ENCODE assay signal across 8 cellular contexts in genomic region chr6:44128020-44128917, GRCh38. TPM values are rescaled to one million over a fixed set of nuclear protein-coding genes. Genes with fewer than 3 reads are reported as not detected.
A peak's percentile ranks its signal among the peaks of the same experiment; 100 is the strongest.
DNase-seq lines count a peak whose midpoint lies in the region; ATAC-seq and TF ChIP-seq lines count a peak whose summit lies in the region.

No MANE protein-coding gene starts in this region.

- DNase-seq in NCI-H510A (lab: John Stamatoyannopoulos, UW) (peak; percentile 27), NCI-H510A treated with DMSO at 0.1 percent for 48 hours (lab: John Stamatoyannopoulos, UW) (no peak), HUDEP-2 (lab: John Stamatoyannopoulos, UW; ENCODE audit: unreplicated experiment in 76 of 76) (peak in 44 of 76 experiments; percentile 13 to 89 (median 42)), fibroblast of the aortic adventitia (ENCODE audit: low read depth) (no peak), activated gamma-delta T cell (lab: John Stamatoyannopoulos, UW) (no peak)
- peak; percentile 33 for DNase-seq in activated CD8-positive, alpha-beta T cell treated with anti-CD3 and anti-CD28 coated beads, Interleukin-2, amount 10 ng/mL, durations not matched to agents 7 days and 5 days

- H2AFZ ChIP-seq in neural cell (ENCODE audit: low read depth, low read length) = peak overlapping the region; percentile 98

- POLR2A ChIA-PET in activated CD8-positive, alpha-beta T cell treated with anti-CD3 and anti-CD28 coated beads, Interleukin-2, amount 10 ng/mL, durations not matched to agents 7 days and 5 days (lab: Charles Lee) = interaction anchor here (0.7 to 1.0 kb wide), 2 partner anchors 118 to 120 kb away, joined by 3 to 4 read pairs; partner anchors contain the start of gene HSP90AB1

- no peak overlapping the region for H3K27ac Mint-ChIP-seq in activated CD8-positive, alpha-beta T cell treated with anti-CD3 and anti-CD28 coated beads, Interleukin-2, amount 10 ng/mL, durations not matched to agents 7 days and 5 days

- TF ChIP-seq EP300 in neural cell (conservative IDR thresholded peaks at IDR 0.05; ENCODE audit: poor library complexity, severe bottlenecking) = no peak

- H3K36me3 ChIP-seq in neural cell (ENCODE audit: insufficient read depth, low read length) = no peaks in the 10 kb centered on the region

- H3K9me3 Mint-ChIP-seq in activated CD8-positive, alpha-beta T cell treated with anti-CD3 and anti-CD28 coated beads, Interleukin-2, amount 10 ng/mL, durations not matched to agents 7 days and 5 days (ENCODE audit: insufficient read depth) = no peaks in the 10 kb centered on the region

- H3K9me2 ChIP-seq in neural cell (ENCODE audit: insufficient read depth, low read length) = no peaks in the 10 kb centered on the region

- TF ChIP-seq CTCF in fibroblast of the aortic adventitia (IDR thresholded peaks at IDR 0.05; ENCODE audit: insufficient read depth, low read length) = peak; percentile 23
- TF ChIP-seq CTCF in neural cell (IDR thresholded peaks at IDR 0.05; ENCODE audit: poor library complexity, severe bottlenecking) = peak; percentile 25

- no peaks in the 10 kb centered on the region for H3K9me3 ChIP-seq in neural cell (ENCODE audit: low read length)

- no peak for ATAC-seq in activated CD8-positive, alpha-beta T cell treated with anti-CD3 and anti-CD28 coated beads, Interleukin-2, amount 10 ng/mL, durations not matched to agents 7 days and 5 days
- no peak for ATAC-seq in HG03457 (IDR thresholded peaks at IDR 0.05; ENCODE audit: unreplicated experiment)

- peak overlapping the region; percentile 20 for H3K27ac ChIP-seq in neural cell (ENCODE audit: low read length)

- H4K20me1 ChIP-seq in neural cell (ENCODE audit: insufficient read depth) = no peaks in the 10 kb centered on the region

- H3F3A ChIP-seq in neural cell (ENCODE audit: insufficient read depth, low read length, poor library complexity, severe bottlenecking) = no peaks in the 10 kb centered on the region

- H3K9ac ChIP-seq in neural cell (ENCODE audit: low read length) = peak overlapping the region; percentile 79

- peak overlapping the region; percentile 85 for H3K4me3 ChIP-seq in fibroblast of the aortic adventitia (ENCODE audit: low read depth, low read length)
- H3K4me3 ChIP-seq in neural cell (ENCODE audit: low read length) = peak overlapping the region; percentile 98

- peaks cover 2% of the 10 kb centered on the region for H3K27me3 Mint-ChIP-seq in activated CD8-positive, alpha-beta T cell treated with anti-CD3 and anti-CD28 coated beads, Interleukin-2, amount 10 ng/mL, durations not matched to agents 7 days and 5 days (ENCODE audit: low read depth)

- H3K36me3 Mint-ChIP-seq in activated CD8-positive, alpha-beta T cell treated with anti-CD3 and anti-CD28 coated beads, Interleukin-2, amount 10 ng/mL, durations not matched to agents 7 days and 5 days (ENCODE audit: low read depth) = peaks cover 26% of the 10 kb centered on the region

- CTCF ChIA-PET in activated CD8-positive, alpha-beta T cell treated with anti-CD3 and anti-CD28 coated beads, Interleukin-2, amount 10 ng/mL, durations not matched to agents 7 days and 5 days (lab: Charles Lee) = interaction anchor here (0.7 to 1.0 kb wide), 3 partner anchors 17 to 96 kb away, joined by 3 read pairs; no protein-coding TSS in a partner anchor

- H3K4me3 Mint-ChIP-seq in activated CD8-positive, alpha-beta T cell treated with anti-CD3 and anti-CD28 coated beads, Interleukin-2, amount 10 ng/mL, durations not matched to agents 7 days and 5 days = peak overlapping the region; percentile 72

- peak; percentile 10 for TF ChIP-seq RAD21 in neural cell (conservative IDR thresholded peaks at IDR 0.05)

- H3K27me3 ChIP-seq in neural cell (ENCODE audit: insufficient read depth, low read depth, low read length) = no peaks in the 10 kb centered on the region

- H3K4me1 Mint-ChIP-seq in activated CD8-positive, alpha-beta T cell treated with anti-CD3 and anti-CD28 coated beads, Interleukin-2, amount 10 ng/mL, durations not matched to agents 7 days and 5 days (ENCODE audit: low read depth) = peaks cover 47% of the 10 kb centered on the region

- H3K4me2 ChIP-seq in neural cell (ENCODE audit: low read length) = peak overlapping the region; percentile 80

- H3K79me2 ChIP-seq in neural cell (replicated peaks; ENCODE audit: insufficient read depth, low read length) = peaks cover 53% of the 10 kb centered on the region

TF ChIP-seq in neural cell, 6 proteins besides CTCF, POLR2A, EP300 and RAD21:
- no peak for TF ChIP-seq REST (IDR thresholded peaks at IDR 0.05; ENCODE audit: borderline replicate concordance)
- TF ChIP-seq MXI1 (conservative IDR thresholded peaks at IDR 0.05; ENCODE audit: poor library complexity, severe bottlenecking) = peak; percentile 52
- TF ChIP-seq TAF1 (IDR thresholded peaks at IDR 0.05; ENCODE audit: low read depth) = no peak

RNA-seq across cellular contexts. Expression of gene TMEM63B, which starts 0.9 kb away (rescaled TPM):
- 10 to 100 TPM; 15.5 to 17.9 TPM for total RNA-seq in activated CD8-positive, alpha-beta T cell treated with anti-CD3 and anti-CD28 coated beads, Interleukin-2, amount 10 ng/mL, durations not matched to agents 7 days and 5 days
- 7.2 and 20.7 TPM in 2 replicates for total RNA-seq in fibroblast of the aortic adventitia (ENCODE audit: low replicate concordance)
- polyA plus RNA-seq in neural cell = 49.9 and 67.5 TPM in 2 replicates
- polyA minus RNA-seq in neural cell = 49.8 and 57.9 TPM in 2 replicates

RNA-seq across cellular contexts. Expression of gene MRPL14, which starts 1.0 kb away (rescaled TPM):
- total RNA-seq in activated CD8-positive, alpha-beta T cell treated with anti-CD3 and anti-CD28 coated beads, Interleukin-2, amount 10 ng/mL, durations not matched to agents 7 days and 5 days = 10 to 100 TPM; 57.3 to 60.9 TPM
- total RNA-seq in fibroblast of the aortic adventitia (ENCODE audit: low replicate concordance) = 9.2 and 34.5 TPM in 2 replicates
- polyA plus RNA-seq in neural cell = 66.4 and 70.7 TPM in 2 replicates
- 36.0 and 37.6 TPM in 2 replicates for polyA minus RNA-seq in neural cell

RNA-seq across cellular contexts. Expression of gene CAPN11, which starts 30.4 kb away (rescaled TPM):
- under 1 TPM; 0.58 to 0.70 TPM for total RNA-seq in activated CD8-positive, alpha-beta T cell treated with anti-CD3 and anti-CD28 coated beads, Interleukin-2, amount 10 ng/mL, durations not matched to agents 7 days and 5 days
- not detected in 2 replicates for total RNA-seq in fibroblast of the aortic adventitia (ENCODE audit: low replicate concordance)
- not detected in 2 replicates for polyA plus RNA-seq in neural cell
- not detected in 2 replicates for polyA minus RNA-seq in neural cell

Comparison
In these comparisons a context has a peak if more than half of its experiments do, and no peak if none do; other contexts are left out.
1. DNase-seq: peak in NCI-H510A (single experiment), HUDEP-2 (44 of 76) and activated CD8-positive, alpha-beta T cell treated with anti-CD3 and anti-CD28 coated beads, Interleukin-2, amount 10 ng/mL, durations not matched to agents 7 days and 5 days (single experiment); none in NCI-H510A treated with DMSO at 0.1 percent for 48 hours (single experiment), fibroblast of the aortic adventitia (single experiment) and activated gamma-delta T cell (single experiment).